In the genomic region with DNA sequence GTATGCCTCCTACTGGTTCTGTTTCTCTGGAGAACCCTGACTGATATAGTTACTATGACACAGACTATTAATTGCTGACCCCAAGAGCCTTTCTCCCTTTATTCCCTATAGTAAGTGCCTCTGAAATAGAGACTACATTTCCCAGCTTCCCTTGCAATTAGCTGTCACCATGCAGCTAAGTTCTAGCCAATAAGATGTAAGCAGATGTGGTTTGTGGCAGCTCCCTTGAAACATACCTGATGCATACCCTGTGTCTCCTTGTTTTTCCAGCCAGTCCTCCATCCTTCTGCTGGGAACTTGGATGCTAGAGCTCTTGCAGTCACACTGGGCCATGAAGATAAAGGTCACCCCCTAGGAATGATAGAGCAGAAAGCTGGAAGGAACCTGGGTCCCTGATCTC, we compare ENCODE assay signal across 8 cellular contexts. TPM values are rescaled to one million over a fixed set of nuclear protein-coding genes. Genes with fewer than 3 reads are reported as not detected.
DNase-seq lines count a peak whose midpoint lies in the region; ATAC-seq and TF ChIP-seq lines count a peak whose summit lies in the region.

No MANE protein-coding gene starts in this region.

- no peaks in the 10 kb centered on the region for H3K4me1 ChIP-seq in A673 (ENCODE audit: insufficient read depth, low read length, poor library complexity, severe bottlenecking)
- no peaks in the 10 kb centered on the region for H3K4me1 ChIP-seq in ascending aorta

- TF ChIP-seq CTCF in A673 (conservative IDR thresholded peaks at IDR 0.05; ENCODE audit: low read depth, low read length) (no peak), ascending aorta (IDR thresholded peaks at IDR 0.05) (no peak)

- H3K36me3 ChIP-seq in A673 (ENCODE audit: insufficient read depth, low read length, poor library complexity, severe bottlenecking) = no peaks in the 10 kb centered on the region
- no peaks in the 10 kb centered on the region for H3K36me3 ChIP-seq in ascending aorta

- POLR2A ChIA-PET in A673 (lab: Charles Lee; ENCODE audit: low non-redundant PET) = no interaction called here

- intact Hi-C loops in A673 (cut with micrococcal nuclease; ENCODE audit: unreplicated experiment) (no loop called here), cardiac septum (cut with DNase I) (no loop called here), ascending aorta (cut with DNase I) (no loop called here)

- no peaks in the 10 kb centered on the region for H3K27me3 ChIP-seq in A673 (replicated peaks; ENCODE audit: insufficient read depth, low read depth, low read length, poor library complexity)
- no peaks in the 10 kb centered on the region for H3K27me3 ChIP-seq in ascending aorta

- BruUV-seq in A673 (replicated peaks; lab: Mats Ljungman, UMichigan) = no TSS peak

- H3K4me3 ChIP-seq in A673 (ENCODE audit: low read depth, low read length, poor library complexity, severe bottlenecking) (no peak overlapping the region), ascending aorta (no peak overlapping the region)

- H3K9me3 ChIP-seq in A673 (ENCODE audit: low read depth, low read length, poor library complexity, severe bottlenecking) = no peaks in the 10 kb centered on the region
- H3K9me3 ChIP-seq in ascending aorta = no peaks in the 10 kb centered on the region

- CTCF ChIA-PET in A673 (lab: Charles Lee) = no interaction called here

- no peak overlapping the region for H3K27ac ChIP-seq in A673 (ENCODE audit: low read depth, low read length, poor library complexity, severe bottlenecking)
- H3K27ac ChIP-seq in temporal lobe (ENCODE audit: low read depth, low read length) = peak overlapping the region; percentile 59
- no peak overlapping the region for H3K27ac ChIP-seq in ascending aorta

- peak; percentile 92 for ATAC-seq in GM19351 (IDR thresholded peaks at IDR 0.05; ENCODE audit: unreplicated experiment)
- peak; percentile 90 for ATAC-seq in HG03432 (IDR thresholded peaks at IDR 0.05; ENCODE audit: unreplicated experiment)

- DNase-seq in A673 (ENCODE audit: low spot score) = peak; percentile 17
- DNase-seq in amniotic epithelial cell (ENCODE audit: low read depth) = peak; percentile 63
- DNase-seq in hepatic stellate cell (ENCODE audit: low spot score) = no peak
- DNase-seq in cardiac septum (ENCODE audit: low spot score) = no peak
- DNase-seq in ascending aorta (ENCODE audit: low spot score in 2 of 2) = no peak

RNA-seq across cellular contexts. Expression of a gene that starts 9.7 kb away (rescaled TPM):
- total RNA-seq in A673 (2021) (33.5 and 34.7 TPM in 2 replicates), temporal lobe (59.7 TPM), cardiac septum (56.4 TPM), ascending aorta (178 TPM)

RNA-seq across cellular contexts. Expression of a gene that starts 40.0 kb away (rescaled TPM):
- total RNA-seq in A673 (2021) (40.4 and 48.1 TPM in 2 replicates), temporal lobe (6.1 TPM), cardiac septum (7.3 TPM), ascending aorta (6.8 TPM)

Comparison
In these comparisons a context has a peak if more than half of its experiments do, and no peak if none do; other contexts are left out.
1. DNase-seq: peak in A673 (single experiment) and amniotic epithelial cell (single experiment); none in hepatic stellate cell (single experiment), cardiac septum (single experiment) and ascending aorta (0 of 2).